8 cellular contexts compared by ENCODE assay signal in the genomic region with DNA sequence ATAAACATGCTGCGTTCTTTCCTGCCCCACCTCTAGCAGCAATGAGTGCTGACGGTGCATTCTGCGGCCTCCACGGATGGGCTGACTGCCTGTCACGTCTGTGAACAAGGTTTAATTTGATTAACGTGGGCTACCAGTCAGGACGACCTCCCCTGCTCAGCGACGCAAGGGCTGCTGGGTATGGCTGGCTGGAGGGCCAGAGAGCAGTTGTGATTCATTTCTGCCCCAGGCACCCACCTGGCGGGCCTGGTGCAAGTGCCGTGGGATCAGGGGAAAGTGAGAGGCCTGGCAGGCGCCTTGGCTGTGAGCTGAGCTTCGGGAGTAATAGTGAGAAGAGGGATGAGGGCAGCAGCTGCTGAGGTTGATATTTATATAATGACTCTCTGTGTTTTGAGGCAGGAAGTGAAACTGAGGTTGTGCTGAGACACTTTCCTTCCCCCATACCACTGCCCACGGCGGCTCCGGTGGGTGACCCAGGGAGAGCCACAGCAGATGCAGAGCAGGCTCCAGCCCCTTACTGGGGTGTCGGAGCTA.
A peak's percentile ranks its signal among the peaks of the same experiment; 100 is the strongest.
DNase-seq lines count a peak whose midpoint lies in the region; ATAC-seq and TF ChIP-seq lines count a peak whose summit lies in the region.

No MANE protein-coding gene starts in this region.

- peaks cover 24% of the 10 kb centered on the region in 2 donors for H3K4me1 Mint-ChIP-seq in natural killer cell

- peak; percentile 53 for DNase-seq in stimulated activated CD4-positive, alpha-beta T cell treated with anti-CD3 and anti-CD28 coated beads, Interleukin-15, amount 100 ng/mL, for 24 hours
- no peak for DNase-seq in stimulated activated CD4-positive, alpha-beta T cell treated with anti-CD3 and anti-CD28 coated beads, Interleukin-12 subunit alpha, Interleukin-12 subunit beta, amount 100 ng/mL, for 4 hours
- DNase-seq in T-helper 2 cell, result peak in 3 of 5 experiments; percentile 4 to 80 (median 19)
- DNase-seq in natural killer cell, result peak; percentile 41
- DNase-seq in C1 segment of cervical spinal cord (lab: John Stamatoyannopoulos, UW), result no peak
- no peak for DNase-seq in AG20443 (ENCODE audit: low spot score)
- DNase-seq in SW 1271 (lab: John Stamatoyannopoulos, UW), result no peak

- peak; percentile 99 for ATAC-seq in HG03064 (IDR thresholded peaks at IDR 0.05; ENCODE audit: low read depth, unreplicated experiment)
- peak; percentile 77 to 95 (median 82) for ATAC-seq in natural killer cell

- H3K27me3 Mint-ChIP-seq in natural killer cell (ENCODE audit: low read depth in 2 of 2), result no peaks in the 10 kb centered on the region

- H3K36me3 Mint-ChIP-seq in natural killer cell, result no peaks in the 10 kb centered on the region

- H3K9me3 Mint-ChIP-seq in natural killer cell, result no peaks in the 10 kb centered on the region

- intact Hi-C loops in natural killer cell (cut with micrococcal nuclease), result no loop called here

- no peak for TF ChIP-seq CTCF in natural killer cell (IDR thresholded peaks at IDR 0.05)

- peak overlapping the region; percentile 89 to 90 for H3K27ac Mint-ChIP-seq in natural killer cell

- peak overlapping the region; percentile 83 for H3K4me3 Mint-ChIP-seq in natural killer cell

Comparison
In these comparisons a context has a peak if more than half of its experiments do, and no peak if none do; other contexts are left out.
1. DNase-seq: peak in stimulated activated CD4-positive, alpha-beta T cell treated with anti-CD3 and anti-CD28 coated beads, Interleukin-15, amount 100 ng/mL, for 24 hours (single experiment), T-helper 2 cell (3 of 5) and natural killer cell (single experiment); none in stimulated activated CD4-positive, alpha-beta T cell treated with anti-CD3 and anti-CD28 coated beads, Interleukin-12 subunit alpha, Interleukin-12 subunit beta, amount 100 ng/mL, for 4 hours (single experiment), C1 segment of cervical spinal cord (0 of 14), AG20443 (single experiment) and SW 1271 (0 of 2).